2 cellular contexts compared by ENCODE assay signal in the genomic region with DNA sequence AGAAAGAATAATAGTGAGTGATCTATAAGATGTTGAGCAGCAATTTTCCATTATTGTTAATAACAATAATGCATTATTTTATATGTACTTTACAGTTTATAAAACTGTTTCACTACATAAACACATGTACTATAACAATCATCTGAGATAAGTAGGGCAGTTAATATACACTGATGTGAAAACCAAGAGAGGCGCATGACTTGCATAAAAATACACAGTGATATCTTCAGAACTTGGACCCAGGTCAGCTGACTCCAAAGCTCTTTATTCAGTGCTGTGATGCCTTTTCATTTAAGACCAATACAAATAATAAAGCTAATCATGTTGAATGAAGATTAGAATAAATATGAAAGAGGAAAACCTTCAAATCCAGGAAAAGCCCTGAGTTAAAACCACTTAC.
TF ChIP-seq lines count a peak whose summit lies in the region.

No MANE protein-coding gene starts in this region.

TF ChIP-seq in HepG2, 621 proteins besides CTCF, POLR2A, EP300 and RAD21:
- TF ChIP-seq NFE2L2 (IDR thresholded peaks at IDR 0.05; ENCODE audit: low read length), result peak; percentile 45; the same call in 1 of the 2 replicates
- TF ChIP-seq, protein P1, sequence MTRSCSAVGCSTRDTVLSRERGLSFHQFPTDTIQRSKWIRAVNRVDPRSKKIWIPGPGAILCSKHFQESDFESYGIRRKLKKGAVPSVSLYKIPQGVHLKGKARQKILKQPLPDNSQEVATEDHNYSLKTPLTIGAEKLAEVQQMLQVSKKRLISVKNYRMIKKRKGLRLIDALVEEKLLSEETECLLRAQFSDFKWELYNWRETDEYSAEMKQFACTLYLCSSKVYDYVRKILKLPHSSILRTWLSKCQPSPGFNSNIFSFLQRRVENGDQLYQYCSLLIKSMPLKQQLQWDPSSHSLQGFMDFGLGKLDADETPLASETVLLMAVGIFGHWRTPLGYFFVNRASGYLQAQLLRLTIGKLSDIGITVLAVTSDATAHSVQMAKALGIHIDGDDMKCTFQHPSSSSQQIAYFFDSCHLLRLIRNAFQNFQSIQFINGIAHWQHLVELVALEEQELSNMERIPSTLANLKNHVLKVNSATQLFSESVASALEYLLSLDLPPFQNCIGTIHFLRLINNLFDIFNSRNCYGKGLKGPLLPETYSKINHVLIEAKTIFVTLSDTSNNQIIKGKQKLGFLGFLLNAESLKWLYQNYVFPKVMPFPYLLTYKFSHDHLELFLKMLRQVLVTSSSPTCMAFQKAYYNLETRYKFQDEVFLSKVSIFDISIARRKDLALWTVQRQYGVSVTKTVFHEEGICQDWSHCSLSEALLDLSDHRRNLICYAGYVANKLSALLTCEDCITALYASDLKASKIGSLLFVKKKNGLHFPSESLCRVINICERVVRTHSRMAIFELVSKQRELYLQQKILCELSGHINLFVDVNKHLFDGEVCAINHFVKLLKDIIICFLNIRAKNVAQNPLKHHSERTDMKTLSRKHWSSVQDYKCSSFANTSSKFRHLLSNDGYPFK (CRISPR knock-in tag; IDR thresholded peaks at IDR 0.05; ENCODE audit: borderline replicate concordance), result no peak

TF ChIP-seq in K562, 482 proteins besides CTCF, POLR2A, EP300 and RAD21:
- TF ChIP-seq, protein P2, sequence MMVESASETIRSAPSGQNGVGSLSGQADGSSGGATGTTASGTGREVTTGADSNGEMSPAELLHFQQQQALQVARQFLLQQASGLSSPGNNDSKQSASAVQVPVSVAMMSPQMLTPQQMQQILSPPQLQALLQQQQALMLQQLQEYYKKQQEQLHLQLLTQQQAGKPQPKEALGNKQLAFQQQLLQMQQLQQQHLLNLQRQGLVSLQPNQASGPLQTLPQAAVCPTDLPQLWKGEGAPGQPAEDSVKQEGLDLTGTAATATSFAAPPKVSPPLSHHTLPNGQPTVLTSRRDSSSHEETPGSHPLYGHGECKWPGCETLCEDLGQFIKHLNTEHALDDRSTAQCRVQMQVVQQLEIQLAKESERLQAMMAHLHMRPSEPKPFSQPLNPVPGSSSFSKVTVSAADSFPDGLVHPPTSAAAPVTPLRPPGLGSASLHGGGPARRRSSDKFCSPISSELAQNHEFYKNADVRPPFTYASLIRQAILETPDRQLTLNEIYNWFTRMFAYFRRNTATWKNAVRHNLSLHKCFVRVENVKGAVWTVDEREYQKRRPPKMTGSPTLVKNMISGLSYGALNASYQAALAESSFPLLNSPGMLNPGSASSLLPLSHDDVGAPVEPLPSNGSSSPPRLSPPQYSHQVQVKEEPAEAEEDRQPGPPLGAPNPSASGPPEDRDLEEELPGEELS (CRISPR knock-in tag; IDR thresholded peaks at IDR 0.05; ENCODE audit: borderline replicate concordance), result no peak
- TF ChIP-seq SOX6 (IDR thresholded peaks at IDR 0.05) (no peak), NFE2 (IDR thresholded peaks at IDR 0.05; ENCODE audit: low read depth) (peak; percentile 41; the same call in 1 of the 2 replicates), MAFG (tag; conservative IDR thresholded peaks at IDR 0.05) (peak; percentile 90), C11orf30 (IDR thresholded peaks at IDR 0.05; ENCODE audit: low read depth) (peak; percentile 50; the same call in 1 of the 2 replicates), NFE2L1 (tag; IDR thresholded peaks at IDR 0.05; ENCODE audit: borderline replicate concordance, low read depth) (peak; percentile 58; the same call in 1 of the 2 replicates), FOXJ3 (CRISPR knock-in tag; IDR thresholded peaks at IDR 0.05) (no peak), ZNF316 (IDR thresholded peaks at IDR 0.05) (peak; percentile 37; the same call in 1 of the 2 replicates)
